In the genomic region with DNA sequence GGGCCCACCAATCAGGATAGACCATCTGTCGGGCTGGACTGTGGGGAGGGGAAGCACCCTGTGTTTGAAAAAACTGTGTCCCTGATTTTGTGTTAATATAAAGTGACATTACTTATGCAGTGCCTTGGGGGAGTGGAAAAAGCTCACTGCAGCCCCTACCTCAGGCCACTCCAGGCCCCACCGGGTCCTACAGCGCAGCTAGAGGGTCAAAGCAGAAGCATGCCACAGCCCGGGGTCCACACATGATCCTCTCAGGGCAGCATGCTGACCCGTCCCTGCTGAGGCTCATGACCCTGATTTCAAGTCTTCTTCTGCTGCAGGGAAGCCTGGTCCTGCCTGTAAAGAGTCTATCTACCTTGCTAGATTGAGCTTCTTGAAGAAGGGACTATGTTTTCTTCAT, we compare ENCODE assay signal across 1 cellular context.
TF ChIP-seq lines count a peak whose summit lies in the region.

No MANE protein-coding gene starts in this region.

TF ChIP-seq in HepG2, 621 proteins besides CTCF, POLR2A, EP300 and RAD21:
- no peak for TF ChIP-seq REPIN1 (CRISPR knock-in tag; IDR thresholded peaks at IDR 0.05; ENCODE audit: borderline replicate concordance, low read depth)
- no peak for TF ChIP-seq REL (CRISPR knock-in tag; conservative IDR thresholded peaks at IDR 0.05)
- no peak for TF ChIP-seq ZFP1 (CRISPR knock-in tag; IDR thresholded peaks at IDR 0.05)
- TF ChIP-seq PCBP2 (optimal IDR thresholded peaks at IDR 0.05; ENCODE audit: low read depth, low read length, poor library complexity, severe bottlenecking): no peak
- TF ChIP-seq ZNF343 (CRISPR knock-in tag; IDR thresholded peaks at IDR 0.05): no peak
- no peak for TF ChIP-seq ZNF24 (IDR thresholded peaks at IDR 0.05)
- no peak for TF ChIP-seq CEBPB (IDR thresholded peaks at IDR 0.05; ENCODE audit: borderline replicate concordance, low read depth, low read length)
- TF ChIP-seq ZNF550 (CRISPR knock-in tag; IDR thresholded peaks at IDR 0.05; ENCODE audit: borderline replicate concordance): no peak
- no peak for TF ChIP-seq ZFP90 (CRISPR knock-in tag; IDR thresholded peaks at IDR 0.05; ENCODE audit: borderline replicate concordance)
- TF ChIP-seq GMEB1 (CRISPR knock-in tag; IDR thresholded peaks at IDR 0.05; ENCODE audit: borderline replicate concordance): no peak
